ENCODE assay signal across 1 cellular context in genomic region chr7:34269084-34269483, GRCh38.
TF ChIP-seq lines count a peak whose summit lies in the region.

No MANE protein-coding gene starts in this region.

TF ChIP-seq in WTC11, 78 proteins besides CTCF, POLR2A, EP300 and RAD21 (continued from another document):
- no peak for TF ChIP-seq ARID4B (CRISPR knock-in tag; IDR thresholded peaks at IDR 0.05; ENCODE audit: borderline replicate concordance)
- no peak for TF ChIP-seq AFF4 (CRISPR knock-in tag; IDR thresholded peaks at IDR 0.05; ENCODE audit: borderline replicate concordance)
- TF ChIP-seq CREM (CRISPR knock-in tag; IDR thresholded peaks at IDR 0.05), result no peak
- no peak for TF ChIP-seq ZNF532 (CRISPR knock-in tag; IDR thresholded peaks at IDR 0.05; ENCODE audit: borderline replicate concordance)
- no peak for TF ChIP-seq NR3C1 (CRISPR knock-in tag; conservative IDR thresholded peaks at IDR 0.05; ENCODE audit: low read depth)
